In genomic region chr17:12580640-12581039, GRCh38 we compare ENCODE assay signal across 18 cellular contexts.
DNase-seq lines count a peak whose midpoint lies in the region; ATAC-seq, FAIRE-seq and TF ChIP-seq lines count a peak whose summit lies in the region.
"Had no signal": no experiment of that assay in that cellular context is flagged by ENCODE, and none has a peak within 500 bp of the region (broad histone marks: within the 10 kb centered on the region; RNA-seq: fewer than 3 reads in every experiment).

No MANE protein-coding gene starts in this region.

- ATAC-seq in left cardiac atrium (peak; percentile 65 to 73), right cardiac atrium (no peak), GM18868 (IDR thresholded peaks at IDR 0.05; ENCODE audit: unreplicated experiment) (no peak)

- TF ChIP-seq EP300 in H1 (IDR thresholded peaks at IDR 0.05; ENCODE audit: borderline replicate concordance in 1 of 2, low read depth in 2 of 2, low read length in 2 of 2): no peak

- H4K5ac ChIP-seq in H1 (ENCODE audit: insufficient read length, low read depth, low read length): no peak overlapping the region

- no peak overlapping the region for H2BK20ac ChIP-seq in H1 (ENCODE audit: low read length)

- no peak for TF ChIP-seq RAD21 in H1 (IDR thresholded peaks at IDR 0.05 in 1 of 2, conservative IDR thresholded peaks at IDR 0.05 in 1 of 2; ENCODE audit: low read depth in 2 of 2, low read length in 2 of 2)

- no peaks in the 10 kb centered on the region for H4K20me1 ChIP-seq in H1 (replicated peaks in 1 of 2; ENCODE audit: control insufficient read depth in 1 of 2, insufficient read depth in 2 of 2, low read length in 2 of 2)

- 22% methylated on average over 6 of the region's 6 CpGs for WGBS in right cardiac atrium
- 83% methylated on average over 6 of the region's 6 CpGs; no CpG with 5 or more reads in 1 of the 2 experiments for WGBS in H1 (ENCODE audit: extremely low coverage in 1 of 2, insufficient coverage in 1 of 2, insufficient read length in 1 of 2, insufficient replicate concordance in 2 of 2, low coverage in 1 of 2, low lambda C conversion rate in 2 of 2, missing lambda C conversion rate in 1 of 2), 2 experiments
- 61 to 79% methylated on average over 4 to 5 of the region's 6 CpGs for WGBS in mesodermal cell (ENCODE audit: insufficient coverage in 2 of 2), 2 experiments

- H3K18ac ChIP-seq in H1 (ENCODE audit: extremely low read depth, low read length): no peak overlapping the region

- H3K4me3 ChIP-seq in right cardiac atrium (ENCODE audit: low read length): no peak overlapping the region
- H3K4me3 ChIP-seq in H1 (ENCODE audit: extremely low read depth in 1 of 4, insufficient read depth in 2 of 4, low read depth in 3 of 4, low read length in 4 of 4): no peak overlapping the region
- no peak overlapping the region for H3K4me3 ChIP-seq in mesodermal cell (ENCODE audit: extremely low read depth, insufficient read depth, low read length, poor library complexity, severe bottlenecking)
- no peak overlapping the region for H3K4me3 ChIP-seq in dorsolateral prefrontal cortex
- H3K4me3 ChIP-seq: MG63 had no signal

- H3K36me3 ChIP-seq in H1 (ENCODE audit: control insufficient read depth in 2 of 4, insufficient read depth in 4 of 4, low read length in 3 of 4) (no peaks in the 10 kb centered on the region), mesodermal cell (ENCODE audit: control insufficient read depth, insufficient read depth, low read length) (no peaks in the 10 kb centered on the region)
- H3K36me3 ChIP-seq: MG63 had no signal

- no peak for DNase-seq in left cardiac atrium
- DNase-seq in right cardiac atrium: no peak
- no peak for DNase-seq in H1 (ENCODE audit: low read depth in 1 of 2, low spot score in 2 of 2)
- DNase-seq in dorsolateral prefrontal cortex: no peak
- no peak for DNase-seq in mesenteric fat pad (ENCODE audit: low spot score)
- no peak for DNase-seq in GM19238 (ENCODE audit: insufficient read length, low spot score)
- DNase-seq: Calu3; CD4-positive, CD25-positive, alpha-beta regulatory T cell; DMS79; GOT3; MG63; NCI-H1092 treated with DMSO at 0.1 percent for 48 hours; NCI-H1694; NCI-H345 had no signal

- H3K23ac ChIP-seq in H1 (ENCODE audit: insufficient read length): no peak overlapping the region

- FAIRE-seq in H1 (lab: Jason Lieb, UNC): no peak
- FAIRE-seq: G401.6, GM12892 had no signal

- H2BK5ac ChIP-seq in H1 (ENCODE audit: low read depth, low read length): no peak overlapping the region

- H3K4me1 ChIP-seq in right cardiac atrium (ENCODE audit: control insufficient read depth, insufficient read depth, low read length): no peaks in the 10 kb centered on the region
- no peaks in the 10 kb centered on the region for H3K4me1 ChIP-seq in H1 (replicated peaks in 1 of 4; ENCODE audit: control insufficient read depth in 3 of 4, insufficient read depth in 4 of 4, low read length in 3 of 4)
- H3K4me1 ChIP-seq in mesodermal cell (ENCODE audit: control insufficient read depth, insufficient read depth, low read length, poor library complexity, severe bottlenecking): peaks cover 4% of the 10 kb centered on the region

- H4K8ac ChIP-seq in H1 (ENCODE audit: extremely low read depth, insufficient read depth, low read length): no peak overlapping the region

- no peak overlapping the region for H3K14ac ChIP-seq in H1 (ENCODE audit: insufficient read length)

- H3K4ac ChIP-seq in H1 (replicated peaks; ENCODE audit: insufficient read length, low read depth, low read length): no peak overlapping the region

- no peak overlapping the region for H3K9ac ChIP-seq in H1 (replicated peaks in 1 of 4; ENCODE audit: extremely low read depth in 1 of 4, low read depth in 3 of 4, low read length in 3 of 4)

- no peaks in the 10 kb centered on the region for H3K23me2 ChIP-seq in H1 (ENCODE audit: low read depth, low read length)

- no peak overlapping the region for H3K56ac ChIP-seq in H1 (replicated peaks; ENCODE audit: insufficient read length, low read depth, low read length)

- POLR2A ChIA-PET in H1 (lab: Charles Lee; ENCODE audit: partially characterized antibody): no interaction called here

- no peaks in the 10 kb centered on the region for H3K79me1 ChIP-seq in H1 (ENCODE audit: low read depth, low read length)

- TF ChIP-seq POLR2A in H1 (IDR thresholded peaks at IDR 0.05; ENCODE audit: control extremely low read depth in 1 of 2, low read depth in 2 of 2, low read length in 2 of 2): no peak

- intact Hi-C loops in left cardiac atrium (cut with DNase I): no loop called here
- intact Hi-C loops in right cardiac atrium (cut with DNase I): loop anchor here in 1 of 4 donors (2.0 kb wide), 1 partner anchor 86 kb away; no protein-coding TSS in a partner anchor
- intact Hi-C loops in dorsolateral prefrontal cortex (cut with DNase I): no loop called here

- H3K27ac ChIP-seq in right cardiac atrium (ENCODE audit: low read length) (no peak overlapping the region), H1 (ENCODE audit: low read depth, low read length) (no peak overlapping the region), mesodermal cell (ENCODE audit: low read depth, low read length, severe bottlenecking) (peak overlapping the region; percentile 34), dorsolateral prefrontal cortex (no peak overlapping the region)

- H2AFZ ChIP-seq in H1 (ENCODE audit: low read length): peak overlapping the region; percentile 72

- H3K79me2 ChIP-seq in H1 (ENCODE audit: control insufficient read depth in 1 of 2, insufficient read depth in 2 of 2, low read length in 2 of 2): no peaks in the 10 kb centered on the region

- TF ChIP-seq CTCF in H1 (IDR thresholded peaks at IDR 0.05; ENCODE audit: control extremely low read depth in 1 of 3, insufficient read depth in 1 of 3, low read depth in 1 of 3, low read length in 3 of 3): no peak
- TF ChIP-seq CTCF in dorsolateral prefrontal cortex (IDR thresholded peaks at IDR 0.05 in 54 of 56, conservative IDR thresholded peaks at IDR 0.05 in 2 of 56; ENCODE audit: low read depth in 1 of 56, partially characterized antibody in 56 of 56): no peak

- H2BK120ac ChIP-seq in H1 (replicated peaks; ENCODE audit: low read depth, low read length): no peak overlapping the region

- H3K27me3 ChIP-seq in right cardiac atrium (ENCODE audit: control insufficient read depth, insufficient read depth) (no peaks in the 10 kb centered on the region), H1 (replicated peaks in 1 of 4; ENCODE audit: control insufficient read depth in 3 of 4, extremely low read depth in 1 of 4, insufficient read depth in 3 of 4, low read length in 3 of 4) (peaks cover 0 to 1% (median 0%) of the 10 kb centered on the region in 4 experiments; a peak in 1 of 7 replicates), dorsolateral prefrontal cortex (peaks cover 0 to 30% (median 4%) of the 10 kb centered on the region in 45 donors)
- H3K27me3 ChIP-seq: MG63 had no signal

- H3K4me2 ChIP-seq in H1 (ENCODE audit: insufficient read depth in 1 of 2, low read depth in 2 of 2, low read length in 2 of 2): no peak overlapping the region

- H3K9me3 ChIP-seq in right cardiac atrium (ENCODE audit: control insufficient read depth, low read length): no peaks in the 10 kb centered on the region
- no peaks in the 10 kb centered on the region; a peak in 1 of 4 replicates for H3K9me3 ChIP-seq in H1 (ENCODE audit: insufficient read depth in 2 of 2, low read depth in 1 of 2, low read length in 1 of 2)
- H3K9me3 ChIP-seq in mesodermal cell (ENCODE audit: control insufficient read depth, low read length): peaks cover 12% of the 10 kb centered on the region
- H3K9me3 ChIP-seq: MG63 had no signal

- H2AK5ac ChIP-seq in H1 (ENCODE audit: low read depth, low read length): no peak overlapping the region

- no peak overlapping the region for H2BK15ac ChIP-seq in H1 (ENCODE audit: low read length)

- CTCF ChIA-PET in H1 (lab: Charles Lee; ENCODE audit: partially characterized antibody): interaction anchor here (0.7 to 0.9 kb wide), 2 partner anchors 27 to 66 kb away, joined by 3 read pairs; no protein-coding TSS in a partner anchor

- H2BK12ac ChIP-seq in H1 (ENCODE audit: low read depth, low read length): no peak overlapping the region

- no peak overlapping the region for H4K91ac ChIP-seq in H1 (replicated peaks; ENCODE audit: insufficient read length, low read length)

TF ChIP-seq in H1, 55 proteins besides CTCF, POLR2A, EP300 and RAD21:
- no peak for TF ChIP-seq NANOG (IDR thresholded peaks at IDR 0.05; ENCODE audit: insufficient read depth, low read depth, low read length, poor library complexity, severe bottlenecking)
- no peak for TF ChIP-seq TAF1 (IDR thresholded peaks at IDR 0.05; ENCODE audit: low read depth, low read length)
- no peak for TF ChIP-seq MAFK (IDR thresholded peaks at IDR 0.05; ENCODE audit: low read depth, low read length)
- TF ChIP-seq TEAD4 (IDR thresholded peaks at IDR 0.05; ENCODE audit: low read depth, low read length): no peak
- TF ChIP-seq EZH2 (IDR thresholded peaks at IDR 0.05; ENCODE audit: low read depth, low read length, severe bottlenecking): no peak
- TF ChIP-seq, protein P1, sequence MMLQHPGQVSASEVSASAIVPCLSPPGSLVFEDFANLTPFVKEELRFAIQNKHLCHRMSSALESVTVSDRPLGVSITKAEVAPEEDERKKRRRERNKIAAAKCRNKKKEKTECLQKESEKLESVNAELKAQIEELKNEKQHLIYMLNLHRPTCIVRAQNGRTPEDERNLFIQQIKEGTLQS (IDR thresholded peaks at IDR 0.05; ENCODE audit: insufficient read depth, low read depth, low read length): no peak
- no peak for TF ChIP-seq SIN3A (conservative IDR thresholded peaks at IDR 0.05 in 1 of 2, IDR thresholded peaks at IDR 0.05 in 1 of 2; ENCODE audit: low read depth in 1 of 2, low read length in 2 of 2)
- no peak for TF ChIP-seq JUN (IDR thresholded peaks at IDR 0.05; ENCODE audit: low read depth, low read length)
- TF ChIP-seq NRF1 (IDR thresholded peaks at IDR 0.05; ENCODE audit: low read depth, low read length): no peak

Comparison
In these comparisons a context has a peak if more than half of its experiments do, and no peak if none do; other contexts are left out.
1. ATAC-seq: peak in left cardiac atrium (2 of 2); none in right cardiac atrium (0 of 2) and GM18868 (single experiment).